32 cellular contexts compared by ENCODE assay signal in genomic region chrX:149060921-149061320, GRCh38.
DNase-seq lines count a peak whose midpoint lies in the region; ATAC-seq and TF ChIP-seq lines count a peak whose summit lies in the region.
"Had no signal": no experiment of that assay in that cellular context is flagged by ENCODE, and none has a peak within 500 bp of the region (broad histone marks: within the 10 kb centered on the region; RNA-seq: fewer than 3 reads in every experiment).

No MANE protein-coding gene starts in this region.

- no peaks in the 10 kb centered on the region for H3K9me3 ChIP-seq in breast epithelium
- H3K9me3 ChIP-seq: BE2C, gastroesophageal sphincter, neutrophil, psoas muscle, sigmoid colon, thoracic aorta had no signal

- no peaks in the 10 kb centered on the region for H3K27me3 Mint-ChIP-seq in MCF 10A (ENCODE audit: insufficient read depth, unreplicated experiment)
- H3K27me3 Mint-ChIP-seq in activated T-cell treated with anti-CD3 and anti-CD28 coated beads, Interleukin-2, amount 50 U/mL, for 72 hours (ENCODE audit: low read depth), result peaks cover 40% of the 10 kb centered on the region

- H3K27ac ChIP-seq in breast epithelium (no peak overlapping the region), brain microvascular endothelial cell (no peak overlapping the region)
- H3K27ac ChIP-seq: epithelial cell of prostate, gastroesophageal sphincter, neutrophil, psoas muscle, RWPE1, sigmoid colon, thoracic aorta had no signal

- ATAC-seq in activated T-cell treated with anti-CD3 and anti-CD28 coated beads, Interleukin-2, amount 50 U/mL, for 72 hours (replicated peaks in 1 of 2), result no peak
- ATAC-seq: activated CD8-positive, alpha-beta T cell treated with anti-CD3 and anti-CD28 coated beads, Interleukin-2, amount 10 ng/mL, durations not matched to agents 7 days and 5 days; activated naive CD4-positive, alpha-beta T cell treated with anti-CD3 and anti-CD28 coated beads, Interleukin-2, amount 50 U/mL, for 72 hours; gastroesophageal sphincter; psoas muscle; stimulated activated naive CD8-positive, alpha-beta T cell treated with anti-CD3 and anti-CD28 coated beads, Interleukin-15, Interleukin-2, amounts not matched to agents 100 U/mL and 50 U/mL, for 24 hours had no signal

- H3K36me3 ChIP-seq in breast epithelium (no peaks in the 10 kb centered on the region), brain microvascular endothelial cell (replicated peaks) (no peaks in the 10 kb centered on the region)
- H3K36me3 ChIP-seq: BE2C, gastroesophageal sphincter, neutrophil, sigmoid colon, thoracic aorta had no signal

- intact Hi-C loops in MCF 10A (cut with micrococcal nuclease) (no loop called here), breast epithelium (cut with DNase I; ENCODE audit: low total_unique reads) (no loop called here)

- DNase-seq in MCF 10A (ENCODE audit: unreplicated experiment) (no peak), breast epithelium (ENCODE audit: low spot score in 2 of 2) (no peak), brain microvascular endothelial cell (peak; percentile 29), fibroblast of pulmonary artery (ENCODE audit: low read depth) (peak; percentile 60), NCI-H345 (lab: John Stamatoyannopoulos, UW) (no peak), GM10266 (ENCODE audit: extremely low spot score) (no peak), HEK293T (ENCODE audit: extremely low spot score) (no peak)
- DNase-seq in activated T-cell treated with anti-CD3 and anti-CD28 coated beads, Interleukin-2, amount 50 U/mL, for 72 hours, result no peak
- DNase-seq: 8988T; activated CD4-positive, CD25-positive, alpha-beta regulatory T cell treated with anti-CD3 and anti-CD28 coated beads, Interleukin-2, amount 50 U/mL, for 72 hours; activated CD8-positive, alpha-beta T cell treated with anti-CD3 and anti-CD28 coated beads, Interleukin-2, amount 10 ng/mL, durations not matched to agents 7 days and 5 days; aorta; BE2C; DMS53; GDM1; H9; hippocampal formation; immature natural killer cell; NCI-H1105 treated with DMSO at 0.1 percent for 48 hours; NCI-H2081; NCI-H446 treated with DMSO at 0.1 percent for 48 hours; psoas muscle; sigmoid colon; stimulated activated naive CD8-positive, alpha-beta T cell treated with anti-CD3 and anti-CD28 coated beads, Interleukin-15, Interleukin-2, amounts not matched to agents 100 U/mL and 50 U/mL, for 24 hours had no signal

- H3K4me1 Mint-ChIP-seq in MCF 10A (ENCODE audit: insufficient read depth, unreplicated experiment), result no peaks in the 10 kb centered on the region
- no peaks in the 10 kb centered on the region for H3K4me1 Mint-ChIP-seq in activated T-cell treated with anti-CD3 and anti-CD28 coated beads, Interleukin-2, amount 50 U/mL, for 72 hours (ENCODE audit: low read depth)
- H3K4me1 Mint-ChIP-seq: H9, IgD-negative memory B cell, immature natural killer cell, memory B cell had no signal

- H3K4me3 ChIP-seq in breast epithelium (no peak overlapping the region), brain microvascular endothelial cell (ENCODE audit: low read depth, low read length) (no peak overlapping the region), fibroblast of pulmonary artery (replicated peaks; ENCODE audit: low read depth, low read length) (no peak overlapping the region)
- H3K4me3 ChIP-seq: gastroesophageal sphincter, psoas muscle, sigmoid colon, thoracic aorta had no signal

- CTCF ChIA-PET in MCF 10A (lab: Yijun Ruan, JAX), result interaction anchor here (0.8 kb wide), 1 partner anchor 226 kb away, joined by 3 read pairs; no protein-coding TSS in a partner anchor
- CTCF ChIA-PET in HEK293T (lab: Yijun Ruan, JAX), result no interaction called here

- H3K9me3 Mint-ChIP-seq in MCF 10A (ENCODE audit: unreplicated experiment), result no peaks in the 10 kb centered on the region
- peaks cover 0 to 2% of the 10 kb centered on the region in 2 donors for H3K9me3 Mint-ChIP-seq in activated T-cell treated with anti-CD3 and anti-CD28 coated beads, Interleukin-2, amount 50 U/mL, for 72 hours
- H3K9me3 Mint-ChIP-seq: activated naive CD4-positive, alpha-beta T cell treated with anti-CD3 and anti-CD28 coated beads, Interleukin-2, amount 50 U/mL, for 72 hours; IgD-negative memory B cell; memory B cell had no signal

- H3K36me3 Mint-ChIP-seq in MCF 10A (ENCODE audit: insufficient read depth, unreplicated experiment), result no peaks in the 10 kb centered on the region
- no peaks in the 10 kb centered on the region for H3K36me3 Mint-ChIP-seq in activated T-cell treated with anti-CD3 and anti-CD28 coated beads, Interleukin-2, amount 50 U/mL, for 72 hours (ENCODE audit: insufficient read depth in 2 of 2)
- H3K36me3 Mint-ChIP-seq: activated naive CD4-positive, alpha-beta T cell treated with anti-CD3 and anti-CD28 coated beads, Interleukin-2, amount 50 U/mL, for 72 hours; immature natural killer cell; memory B cell had no signal

- H3K27me3 ChIP-seq in breast epithelium (peaks cover 0 to 4% of the 10 kb centered on the region in 2 donors), brain microvascular endothelial cell (replicated peaks) (no peaks in the 10 kb centered on the region)
- H3K27me3 ChIP-seq: BE2C, gastroesophageal sphincter, neutrophil, sigmoid colon had no signal

- in situ Hi-C loops in brain microvascular endothelial cell (cut with HindIII; ENCODE audit: low pct_ligation_motif_present, low sequenced_read_pairs), result no loop called here

- H3K27ac Mint-ChIP-seq in MCF 10A (ENCODE audit: low read depth, unreplicated experiment), result peak overlapping the region; percentile 27
- H3K27ac Mint-ChIP-seq in activated T-cell treated with anti-CD3 and anti-CD28 coated beads, Interleukin-2, amount 50 U/mL, for 72 hours, result no peak overlapping the region
- H3K27ac Mint-ChIP-seq: activated CD8-positive, alpha-beta T cell treated with anti-CD3 and anti-CD28 coated beads, Interleukin-2, amount 10 ng/mL, durations not matched to agents 7 days and 5 days; activated naive CD4-positive, alpha-beta T cell treated with anti-CD3 and anti-CD28 coated beads, Interleukin-2, amount 50 U/mL, for 72 hours; H9; IgD-negative memory B cell; immature natural killer cell; memory B cell had no signal

- no peaks in the 10 kb centered on the region for H3K4me1 ChIP-seq in breast epithelium
- H3K4me1 ChIP-seq: BE2C, gastroesophageal sphincter, psoas muscle, sigmoid colon had no signal

- POLR2A ChIA-PET in MCF 10A (lab: Yijun Ruan, JAX), result no interaction called here
- POLR2A ChIA-PET in HEK293T (lab: Yijun Ruan, JAX), result no interaction called here

- no peak for TF ChIP-seq POLR2A in breast epithelium (IDR thresholded peaks at IDR 0.05)

- BruUV-seq in MCF 10A (replicated peaks; lab: Mats Ljungman, UMichigan), result no TSS peak

- TF ChIP-seq CTCF in MCF 10A (IDR thresholded peaks at IDR 0.05; ENCODE audit: unreplicated experiment) (no peak), breast epithelium (IDR thresholded peaks at IDR 0.05) (no peak), brain microvascular endothelial cell (IDR thresholded peaks at IDR 0.05; ENCODE audit: low read depth, low read length, missing control alignments) (no peak), fibroblast of pulmonary artery (IDR thresholded peaks at IDR 0.05; ENCODE audit: low read length, missing control alignments) (no peak), GM10266 (IDR thresholded peaks at IDR 0.05; ENCODE audit: control insufficient read depth, insufficient read depth, low read depth, missing control alignments) (no peak)

- H3K4me3 Mint-ChIP-seq in MCF 10A (ENCODE audit: unreplicated experiment), result no peak overlapping the region
- H3K4me3 Mint-ChIP-seq in activated T-cell treated with anti-CD3 and anti-CD28 coated beads, Interleukin-2, amount 50 U/mL, for 72 hours, result no peak overlapping the region
- H3K4me3 Mint-ChIP-seq: activated CD8-positive, alpha-beta T cell treated with anti-CD3 and anti-CD28 coated beads, Interleukin-2, amount 10 ng/mL, durations not matched to agents 7 days and 5 days; H9; IgD-negative memory B cell; immature natural killer cell; memory B cell had no signal

TF ChIP-seq in HEK293T, 16 proteins besides CTCF, POLR2A, EP300 and RAD21:
- TF ChIP-seq FOXM1 (IDR thresholded peaks at IDR 0.05; ENCODE audit: borderline replicate concordance) (no peak), TARDBP (IDR thresholded peaks at IDR 0.05) (no peak), NFRKB (IDR thresholded peaks at IDR 0.05) (no peak), HDGF (IDR thresholded peaks at IDR 0.05; ENCODE audit: borderline replicate concordance) (no peak), LEF1 (IDR thresholded peaks at IDR 0.05; ENCODE audit: borderline replicate concordance) (no peak), FOXA1 (IDR thresholded peaks at IDR 0.05) (no peak), PKNOX1 (IDR thresholded peaks at IDR 0.05) (no peak), ELF4 (IDR thresholded peaks at IDR 0.05) (no peak), CTBP1 (IDR thresholded peaks at IDR 0.05; ENCODE audit: borderline replicate concordance) (no peak), SUZ12 (IDR thresholded peaks at IDR 0.05) (no peak), BHLHE40 (IDR thresholded peaks at IDR 0.05; ENCODE audit: borderline replicate concordance) (no peak), FOXK2 (IDR thresholded peaks at IDR 0.05) (no peak), ARNT (IDR thresholded peaks at IDR 0.05) (no peak), SP1 (IDR thresholded peaks at IDR 0.05) (no peak), L3MBTL2 (conservative IDR thresholded peaks at IDR 0.05) (no peak), ZNF384 (IDR thresholded peaks at IDR 0.05) (no peak)
TF ChIP-seq in HEK293T: peak in this region for 0.

Comparison
In these comparisons a context has a peak if more than half of its experiments do, and no peak if none do; other contexts are left out.
1. DNase-seq: peak in brain microvascular endothelial cell (single experiment) and fibroblast of pulmonary artery (single experiment); none in MCF 10A (single experiment), breast epithelium (0 of 2), NCI-H345 (single experiment), GM10266 (single experiment), activated T-cell treated with anti-CD3 and anti-CD28 coated beads, Interleukin-2, amount 50 U/mL, for 72 hours (0 of 2) and HEK293T (single experiment).